In the genomic region with DNA sequence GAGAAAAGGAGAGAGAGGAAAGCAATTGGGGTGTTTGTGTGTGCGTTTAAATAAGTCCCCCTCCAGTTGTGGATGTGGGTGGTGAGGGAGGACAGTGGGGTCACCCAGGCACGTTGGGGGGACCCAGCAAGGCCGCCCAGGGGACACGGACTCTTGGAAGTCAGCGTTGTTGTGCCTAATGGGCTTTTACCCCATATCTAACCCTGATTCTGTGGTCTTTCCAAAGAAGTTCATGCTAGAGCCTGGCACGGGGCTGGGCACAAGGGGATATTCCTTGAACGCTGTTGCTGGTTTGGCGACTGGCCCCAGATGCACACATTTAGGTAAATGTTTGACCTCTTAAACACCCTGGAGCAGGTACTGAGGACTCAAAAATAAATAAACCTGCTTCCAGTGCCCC, we compare ENCODE assay signal across 18 cellular contexts.
"Had no signal": no experiment of that assay in that cellular context is flagged by ENCODE, and none has a peak within 500 bp of the region (broad histone marks: within the 10 kb centered on the region; RNA-seq: fewer than 3 reads in every experiment).

No MANE protein-coding gene starts in this region.

- H3K4me3 ChIP-seq: MG63 had no signal

- H3K9me3 ChIP-seq: MG63 had no signal

- H3K36me3 ChIP-seq: MG63 had no signal

- ATAC-seq: HepG2, SK-N-SH treated with all-trans-retinoic acid at 6 μM for 48 hours had no signal

- H3K27me3 ChIP-seq: MG63 had no signal

- DNase-seq: IMR-90, Karpas-422, KG1, MG63, NCI-H1092, NCI-H1105 treated with DMSO at 0.1 percent for 48 hours, NCI-H1417 treated with DMSO at 0.1 percent for 48 hours, NCI-H1694 treated with DMSO at 0.1 percent for 48 hours, NCI-H1930, NCI-H2081 treated with DMSO at 0.1 percent for 48 hours, NCI-H2171, NCI-H446, NCI-H510A, NCI-H524 treated with DMSO at 0.1 percent for 48 hours, RPMI8226, SHP77 had no signal
